ENCODE assay signal across 1 cellular context in genomic region chr12:72083096-72083825, GRCh38.
TF ChIP-seq lines count a peak whose summit lies in the region.

No MANE protein-coding gene starts in this region.

TF ChIP-seq in H1, 55 proteins besides CTCF, POLR2A, EP300 and RAD21 (continued from another document):
- TF ChIP-seq RFX5 (IDR thresholded peaks at IDR 0.05; ENCODE audit: borderline replicate concordance, low read depth, low read length) (no peak), YY1 (IDR thresholded peaks at IDR 0.05; ENCODE audit: low read depth, low read length) (no peak), NANOG (IDR thresholded peaks at IDR 0.05; ENCODE audit: insufficient read depth, low read depth, low read length, poor library complexity, severe bottlenecking) (no peak), JUN (IDR thresholded peaks at IDR 0.05; ENCODE audit: low read depth, low read length) (no peak), HDAC2 (IDR thresholded peaks at IDR 0.05; ENCODE audit: borderline replicate concordance in 1 of 2, low read depth in 2 of 2, low read length in 2 of 2) (no peak), POU5F1 (IDR thresholded peaks at IDR 0.05; ENCODE audit: low read depth, low read length) (no peak), KDM4A (IDR thresholded peaks at IDR 0.05; ENCODE audit: low read depth, low read length, severe bottlenecking) (no peak), USF2 (IDR thresholded peaks at IDR 0.05; ENCODE audit: low read length) (no peak), GABPA (IDR thresholded peaks at IDR 0.05; ENCODE audit: borderline replicate concordance, insufficient read depth, low read length) (no peak), CBX8 (IDR thresholded peaks at IDR 0.05; ENCODE audit: borderline replicate concordance, low read depth, low read length) (no peak)
- TF ChIP-seq, protein P1, sequence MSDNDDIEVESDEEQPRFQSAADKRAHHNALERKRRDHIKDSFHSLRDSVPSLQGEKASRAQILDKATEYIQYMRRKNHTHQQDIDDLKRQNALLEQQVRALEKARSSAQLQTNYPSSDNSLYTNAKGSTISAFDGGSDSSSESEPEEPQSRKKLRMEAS (IDR thresholded peaks at IDR 0.05), result no peak
